8 cellular contexts compared by ENCODE assay signal in the genomic region with DNA sequence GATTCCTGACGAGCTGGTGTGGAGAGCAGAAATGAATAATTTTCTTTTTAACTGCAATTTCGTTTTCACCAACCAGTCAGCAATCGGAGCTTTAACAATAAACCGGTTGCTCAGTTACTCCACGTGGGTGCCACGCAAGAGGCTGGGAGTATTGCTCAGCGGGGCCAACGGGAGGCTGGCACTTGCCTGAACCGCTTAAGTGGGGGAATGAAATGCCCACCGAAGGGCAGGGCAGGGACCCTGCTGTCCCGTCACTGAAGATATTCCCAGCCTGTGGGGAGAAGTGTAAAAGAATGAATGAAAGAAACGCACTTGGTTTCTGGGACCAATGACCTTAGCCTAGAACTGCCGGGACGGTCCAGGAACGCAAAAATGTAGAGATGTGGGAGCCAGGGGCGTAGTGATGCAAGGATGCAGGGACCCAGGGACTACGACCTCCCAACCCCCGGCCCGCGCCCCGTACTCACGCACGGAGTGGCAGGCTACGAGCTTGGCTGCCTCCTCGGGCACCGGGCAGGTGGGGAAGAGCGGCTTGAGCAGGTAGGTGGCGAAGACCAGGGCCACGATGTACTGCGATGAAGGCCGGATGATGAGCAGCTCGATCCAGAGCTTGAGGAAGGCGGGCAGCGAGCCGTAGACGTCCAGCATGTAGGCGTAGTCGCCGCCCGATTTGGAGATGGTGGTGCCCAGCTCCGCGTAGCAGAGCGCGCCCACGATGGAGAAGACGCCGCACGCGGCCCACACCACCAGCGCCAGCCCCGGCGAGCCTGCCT.
DNase-seq lines count a peak whose midpoint lies in the region; ATAC-seq and TF ChIP-seq lines count a peak whose summit lies in the region.
"Not testable (repeated sequence)": the region's sequence is repeated elsewhere in the genome, so short reads cannot be mapped to it uniquely, and the experiment has no call there.

No MANE protein-coding gene starts in this region.

- peak overlapping the region; percentile 97 for H3K27ac ChIP-seq in C4-2B
- peak overlapping the region; percentile 87 for H3K27ac ChIP-seq in Karpas-422 (ENCODE audit: low read length)
- peak overlapping the region; percentile 60 to 98 (median 94) for H3K27ac ChIP-seq in heart right ventricle
- peak overlapping the region; percentile 99 for H3K27ac ChIP-seq in naive thymus-derived CD4-positive, alpha-beta T cell (ENCODE audit: low read depth, low read length)

- TSS peak; percentile 62 for BruUV-seq in MCF 10A (replicated peaks; lab: Mats Ljungman, UMichigan)

- H3K9me3 Mint-ChIP-seq in MCF 10A (ENCODE audit: unreplicated experiment); naive thymus-derived CD4-positive, alpha-beta T cell; stimulated activated memory B cell treated with anti-CD40 and anti-IgM and Interleukin-4, amounts not matched to agents 10 μg/mL and 1 μg/mL and 100 μg/mL, for 72 hours: not testable (repeated sequence)

- 0 to 1% methylated on average over 32 to 46 of the region's 52 CpGs for WGBS in heart right ventricle, 2 donors

- peaks cover 46% of the 10 kb centered on the region for H3K79me2 ChIP-seq in Karpas-422 (ENCODE audit: low read length)

- intact Hi-C loops in MCF 10A (cut with micrococcal nuclease); heart right ventricle (cut with DNase I): not testable (repeated sequence)
- intact Hi-C loops in naive thymus-derived CD4-positive, alpha-beta T cell (cut with micrococcal nuclease), result loop anchor here (1.0 to 10.0 kb wide), 7 partner anchors 35 to 855 kb away; partner anchors contain the start of genes METTL9 (in 2 of the 2), CDR2 (in 1 of the 2), DCUN1D3 (in 1 of the 2) and LYRM1 (in 1 of the 2)

- not testable (repeated sequence) for H3K27me3 ChIP-seq in Karpas-422 (ENCODE audit: low read length); heart right ventricle; naive thymus-derived CD4-positive, alpha-beta T cell (ENCODE audit: control insufficient read depth in 2 of 2, insufficient read depth in 2 of 2, low read length in 2 of 2)

- peak overlapping the region; percentile 93 for H3K27ac Mint-ChIP-seq in MCF 10A (ENCODE audit: low read depth, unreplicated experiment)
- H3K27ac Mint-ChIP-seq in naive thymus-derived CD4-positive, alpha-beta T cell, result peak overlapping the region; percentile 97 to 99 (median 98)
- peak overlapping the region; percentile 100 for H3K27ac Mint-ChIP-seq in stimulated activated memory B cell treated with anti-CD40 and anti-IgM and Interleukin-4, amounts not matched to agents 10 μg/mL and 1 μg/mL and 100 μg/mL, for 72 hours

- peaks cover 16% of the 10 kb centered on the region for H3K4me1 Mint-ChIP-seq in MCF 10A (ENCODE audit: insufficient read depth, unreplicated experiment)
- peaks cover 25 to 30% (median 27%) of the 10 kb centered on the region in 7 donors for H3K4me1 Mint-ChIP-seq in naive thymus-derived CD4-positive, alpha-beta T cell
- peaks cover 45% of the 10 kb centered on the region for H3K4me1 Mint-ChIP-seq in stimulated activated memory B cell treated with anti-CD40 and anti-IgM and Interleukin-4, amounts not matched to agents 10 μg/mL and 1 μg/mL and 100 μg/mL, for 72 hours

- ATAC-seq in GM21737 (IDR thresholded peaks at IDR 0.05; ENCODE audit: unreplicated experiment) (peak; percentile 0), heart right ventricle (peak in 4 of 8 donors; percentile 4 to 9 (median 5))
- ATAC-seq in naive thymus-derived CD4-positive, alpha-beta T cell, result peak; percentile 34
- peak; percentile 32 for ATAC-seq in stimulated activated memory B cell treated with anti-CD40 and anti-IgM and Interleukin-4, amounts not matched to agents 10 μg/mL and 1 μg/mL and 100 μg/mL, for 72 hours

- peak overlapping the region; percentile 100 for H3K4me2 ChIP-seq in Karpas-422 (ENCODE audit: low read depth, low read length, poor library complexity, severe bottlenecking)

- not testable (repeated sequence) for TF ChIP-seq CTCF in C4-2B (conservative IDR thresholded peaks at IDR 0.05); MCF 10A (IDR thresholded peaks at IDR 0.05; ENCODE audit: unreplicated experiment); heart right ventricle (IDR thresholded peaks at IDR 0.05)

- not testable (repeated sequence) for H3K9me2 ChIP-seq in Karpas-422 (replicated peaks; ENCODE audit: insufficient read depth, low read length)

- DNase-seq in Karpas-422, result peak; percentile 56
- peak; percentile 61 for DNase-seq in activated CD4-positive, CD25-positive, alpha-beta regulatory T cell treated with anti-CD3 and anti-CD28 coated beads, Interleukin-2, amount 50 U/mL, for 72 hours
- DNase-seq in MCF 10A (ENCODE audit: unreplicated experiment); heart right ventricle: not testable (repeated sequence)
- peak in 4 of 9 donors; percentile 46 to 66 (median 61) for DNase-seq in naive thymus-derived CD4-positive, alpha-beta T cell

- not testable (repeated sequence) for H2AFZ ChIP-seq in Karpas-422 (ENCODE audit: low read length)

- H3K4me3 ChIP-seq in Karpas-422 (ENCODE audit: low read length), result peak overlapping the region; percentile 94
- H3K4me3 ChIP-seq in heart right ventricle, result peak overlapping the region; percentile 50 to 91 (median 76)
- H3K4me3 ChIP-seq in naive thymus-derived CD4-positive, alpha-beta T cell (ENCODE audit: low read length), result peak overlapping the region; percentile 86

- peaks cover 21% of the 10 kb centered on the region for H3K36me3 Mint-ChIP-seq in MCF 10A (ENCODE audit: insufficient read depth, unreplicated experiment)
- peaks cover 0 to 17% (median 0%) of the 10 kb centered on the region in 5 donors for H3K36me3 Mint-ChIP-seq in naive thymus-derived CD4-positive, alpha-beta T cell
- H3K36me3 Mint-ChIP-seq in stimulated activated memory B cell treated with anti-CD40 and anti-IgM and Interleukin-4, amounts not matched to agents 10 μg/mL and 1 μg/mL and 100 μg/mL, for 72 hours, result peaks cover 26% of the 10 kb centered on the region

- H3K9ac ChIP-seq in Karpas-422 (ENCODE audit: low read length), result peak overlapping the region; percentile 84

- POLR2A ChIA-PET in MCF 10A (lab: Yijun Ruan, JAX), result interaction anchor here (1.0 to 1.9 kb wide), 4 partner anchors 18 to 219 kb away, joined by 3 to 7 read pairs (median 4); no protein-coding TSS in a partner anchor
- POLR2A ChIA-PET in naive thymus-derived CD4-positive, alpha-beta T cell (lab: Charles Lee), result interaction anchor here (2.1 kb wide), 1 partner anchor 13 kb away, joined by 7 read pairs; no protein-coding TSS in a partner anchor

- CTCF ChIA-PET in MCF 10A (lab: Yijun Ruan, JAX), result interaction anchor here (0.6 kb wide), 1 partner anchor 636 kb away, joined by 3 read pairs; no protein-coding TSS in a partner anchor
- CTCF ChIA-PET in naive thymus-derived CD4-positive, alpha-beta T cell (lab: Charles Lee), result not testable (repeated sequence)

- H3K9me3 ChIP-seq in Karpas-422 (ENCODE audit: low read length); heart right ventricle; naive thymus-derived CD4-positive, alpha-beta T cell (ENCODE audit: control insufficient read depth in 2 of 3, low read length in 3 of 3): not testable (repeated sequence)

- not testable (repeated sequence) for H3K27me3 Mint-ChIP-seq in MCF 10A (ENCODE audit: insufficient read depth, unreplicated experiment); naive thymus-derived CD4-positive, alpha-beta T cell; stimulated activated memory B cell treated with anti-CD40 and anti-IgM and Interleukin-4, amounts not matched to agents 10 μg/mL and 1 μg/mL and 100 μg/mL, for 72 hours

- H3K4me3 Mint-ChIP-seq in MCF 10A (ENCODE audit: unreplicated experiment), result peak overlapping the region; percentile 87
- H3K4me3 Mint-ChIP-seq in naive thymus-derived CD4-positive, alpha-beta T cell, result peak overlapping the region; percentile 91 to 99 (median 96)
- H3K4me3 Mint-ChIP-seq in stimulated activated memory B cell treated with anti-CD40 and anti-IgM and Interleukin-4, amounts not matched to agents 10 μg/mL and 1 μg/mL and 100 μg/mL, for 72 hours, result peak overlapping the region; percentile 97

- H3K4me1 ChIP-seq in Karpas-422 (ENCODE audit: low read length), result peaks cover 34% of the 10 kb centered on the region
- peaks cover 11 to 62% (median 46%) of the 10 kb centered on the region in 9 donors for H3K4me1 ChIP-seq in heart right ventricle
- not testable (repeated sequence) for H3K4me1 ChIP-seq in naive thymus-derived CD4-positive, alpha-beta T cell (ENCODE audit: control insufficient read depth in 2 of 2, insufficient read depth in 2 of 2, low read length in 2 of 2)

- H3K36me3 ChIP-seq in Karpas-422 (ENCODE audit: insufficient read depth, low read length); heart right ventricle; naive thymus-derived CD4-positive, alpha-beta T cell (ENCODE audit: control insufficient read depth in 2 of 3, insufficient read depth in 3 of 3, low read length in 3 of 3): not testable (repeated sequence)

- peaks cover 20% of the 10 kb centered on the region; the same call in 1 of the 2 replicates for H4K20me1 ChIP-seq in Karpas-422 (ENCODE audit: insufficient read depth, low read depth, low read length)
